Comparison of ENCODE assay signal across 11 cellular contexts in genomic region chr5:10566556-10567068, GRCh38. TPM values are rescaled to one million over a fixed set of nuclear protein-coding genes. Genes with fewer than 3 reads are reported as not detected.
DNase-seq lines count a peak whose midpoint lies in the region; ATAC-seq and TF ChIP-seq lines count a peak whose summit lies in the region.
"Had no signal": no experiment of that assay in that cellular context is flagged by ENCODE, and none has a peak within 500 bp of the region (broad histone marks: within the 10 kb centered on the region; RNA-seq: fewer than 3 reads in every experiment).

No MANE protein-coding gene starts in this region.

- H3K27me3 Mint-ChIP-seq in activated CD4-positive, alpha-beta memory T cell treated with anti-CD3 and anti-CD28 coated beads, Interleukin-2, amount 10 ng/mL, durations not matched to agents 7 days and 5 days = peaks cover 5% of the 10 kb centered on the region
- H3K27me3 Mint-ChIP-seq in memory B cell = no peaks in the 10 kb centered on the region

- 64 to 78% (median 72%) methylated on average over 8 of the region's 8 CpGs for WGBS in heart left ventricle, 4 donors
- 61% methylated on average over 8 of the region's 8 CpGs for WGBS in urinary bladder

- no peak for TF ChIP-seq POLR2A in heart left ventricle (IDR thresholded peaks at IDR 0.05)

- CTCF ChIA-PET in activated CD4-positive, alpha-beta memory T cell treated with anti-CD3 and anti-CD28 coated beads, Interleukin-2, amount 10 ng/mL, durations not matched to agents 7 days and 5 days (lab: Charles Lee) = interaction anchor here (1.0 to 2.5 kb wide), 5 partner anchors 9 to 114 kb away, joined by 3 to 13 read pairs (median 4); no protein-coding TSS in a partner anchor

- intact Hi-C loops in heart left ventricle (cut with DNase I) (loop anchor here in 9 of 10 donors (5.0 to 10.0 kb wide), 6 partner anchors 36 to 112 kb away; no protein-coding TSS in a partner anchor), Right ventricle myocardium inferior (cut with DNase I) (loop anchor here (5.0 kb wide), 1 partner anchor 104 kb away; no protein-coding TSS in a partner anchor)

- TF ChIP-seq CTCF in heart left ventricle (IDR thresholded peaks at IDR 0.05) = no peak

- peak overlapping the region in 4 of 12 donors; percentile 58 to 78 (median 65) for H3K4me3 ChIP-seq in heart left ventricle
- peak overlapping the region; percentile 24 for H3K4me3 ChIP-seq in urinary bladder (ENCODE audit: low read depth, low read length)

- H3K4me1 ChIP-seq in heart left ventricle (peaks cover 0 to 52% (median 31%) of the 10 kb centered on the region in 12 donors), urinary bladder (ENCODE audit: insufficient read depth) (peaks cover 1% of the 10 kb centered on the region)

- H3K36me3 ChIP-seq in heart left ventricle (no peaks in the 10 kb centered on the region), urinary bladder (ENCODE audit: insufficient read depth) (no peaks in the 10 kb centered on the region)

- peak overlapping the region; percentile 21 for H3K4me3 Mint-ChIP-seq in activated CD4-positive, alpha-beta memory T cell treated with anti-CD3 and anti-CD28 coated beads, Interleukin-2, amount 10 ng/mL, durations not matched to agents 7 days and 5 days
- peak overlapping the region; percentile 96 for H3K4me3 Mint-ChIP-seq in memory B cell
- H3K4me3 Mint-ChIP-seq: dendritic cell treated with granulocyte-macrophage colony-stimulating factor and Interleukin-4, amounts not matched to agents 40 ng/mL and 50 ng/mL, for 4 days had no signal

- ATAC-seq in heart left ventricle (no peak), Right ventricle myocardium inferior (no peak), memory B cell (ENCODE audit: low read depth) (no peak)

- H3K27ac ChIP-seq in heart left ventricle (peak overlapping the region in 8 of 12 donors; percentile 25 to 88 (median 74)), urinary bladder (ENCODE audit: low read depth) (peak overlapping the region; percentile 57)

- no peaks in the 10 kb centered on the region for H3K9me3 ChIP-seq in heart left ventricle

- no peaks in the 10 kb centered on the region for H3K9me3 Mint-ChIP-seq in activated CD4-positive, alpha-beta memory T cell treated with anti-CD3 and anti-CD28 coated beads, Interleukin-2, amount 10 ng/mL, durations not matched to agents 7 days and 5 days
- H3K9me3 Mint-ChIP-seq in memory B cell = no peaks in the 10 kb centered on the region
- H3K9me3 Mint-ChIP-seq: dendritic cell treated with granulocyte-macrophage colony-stimulating factor and Interleukin-4, amounts not matched to agents 40 ng/mL and 50 ng/mL, for 4 days had no signal

- POLR2A ChIA-PET in activated CD4-positive, alpha-beta memory T cell treated with anti-CD3 and anti-CD28 coated beads, Interleukin-2, amount 10 ng/mL, durations not matched to agents 7 days and 5 days (lab: Charles Lee) = interaction anchor here (1.3 to 2.2 kb wide), 6 partner anchors 18 to 213 kb away, joined by 4 to 8 read pairs (median 5); partner anchors contain the start of gene MARCHF6

- H3K27ac Mint-ChIP-seq in activated CD4-positive, alpha-beta memory T cell treated with anti-CD3 and anti-CD28 coated beads, Interleukin-2, amount 10 ng/mL, durations not matched to agents 7 days and 5 days = no peak overlapping the region
- H3K27ac Mint-ChIP-seq in memory B cell = peak overlapping the region; percentile 95
- H3K27ac Mint-ChIP-seq: dendritic cell treated with granulocyte-macrophage colony-stimulating factor and Interleukin-4, amounts not matched to agents 40 ng/mL and 50 ng/mL, for 4 days had no signal

- H3K36me3 Mint-ChIP-seq in activated CD4-positive, alpha-beta memory T cell treated with anti-CD3 and anti-CD28 coated beads, Interleukin-2, amount 10 ng/mL, durations not matched to agents 7 days and 5 days (ENCODE audit: low read depth) = no peaks in the 10 kb centered on the region
- H3K36me3 Mint-ChIP-seq in memory B cell = peaks cover 2% of the 10 kb centered on the region

- DNase-seq in heart left ventricle (no peak), Right ventricle myocardium inferior (ENCODE audit: missing footprints) (no peak), memory B cell (ENCODE audit: low spot score in 2 of 2) (no peak), medulla oblongata (ENCODE audit: extremely low spot score) (no peak), kidney tubule cell (ENCODE audit: low spot score) (no peak), mucosa of gallbladder (ENCODE audit: low spot score) (no peak)
- DNase-seq in activated CD4-positive, alpha-beta memory T cell treated with anti-CD3 and anti-CD28 coated beads, Interleukin-2, amount 10 ng/mL, durations not matched to agents 7 days and 5 days = no peak
- DNase-seq: HCEC 1CT, SIG-M5 had no signal

- peaks cover 0 to 26% (median 0%) of the 10 kb centered on the region in 9 donors for H3K27me3 ChIP-seq in heart left ventricle

- peaks cover 38% of the 10 kb centered on the region for H3K4me1 Mint-ChIP-seq in activated CD4-positive, alpha-beta memory T cell treated with anti-CD3 and anti-CD28 coated beads, Interleukin-2, amount 10 ng/mL, durations not matched to agents 7 days and 5 days
- peaks cover 36% of the 10 kb centered on the region for H3K4me1 Mint-ChIP-seq in memory B cell

RNA-seq across cellular contexts. Expression of gene ANKRD33B, which starts 2.7 kb away (rescaled TPM):
- total RNA-seq in heart left ventricle (10 to 100 TPM in 3 of 9 donors, 1 to 10 TPM in 6; 1.7 to 33.8 (median 5.2) TPM), Right ventricle myocardium inferior (4.1 TPM), urinary bladder (4.4 TPM), mucosa of gallbladder (1.4 TPM)
- polyA plus RNA-seq in heart left ventricle (1 to 10 TPM in 1 of 2 donors, under 1 TPM in 1; 0.98 to 1.2 TPM), urinary bladder (4.7 TPM)
- total RNA-seq in activated CD4-positive, alpha-beta memory T cell treated with anti-CD3 and anti-CD28 coated beads, Interleukin-2, amount 10 ng/mL, durations not matched to agents 7 days and 5 days = 1 to 10 TPM; 9.5 to 9.9 TPM
